Comparison of ENCODE assay signal across 27 cellular contexts in the genomic region with DNA sequence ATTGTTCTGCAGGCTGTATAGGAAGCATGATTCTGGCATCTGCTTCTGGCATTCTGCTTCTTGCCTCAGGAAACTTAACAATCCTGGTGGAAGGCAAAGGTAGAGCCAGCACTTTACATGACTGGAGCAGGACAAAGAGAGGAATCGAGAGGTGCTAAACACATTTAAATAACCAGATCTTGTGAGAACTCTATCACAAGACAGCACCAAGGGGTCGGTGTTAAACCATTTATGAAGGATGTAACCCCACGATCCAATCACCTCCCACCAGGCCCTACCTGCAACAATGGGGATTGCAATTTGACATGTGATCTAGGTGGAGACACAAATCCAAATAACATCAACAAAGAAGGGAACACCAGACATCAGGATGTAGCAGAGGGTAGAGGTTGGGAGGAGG.
"Had no signal": no experiment of that assay in that cellular context is flagged by ENCODE, and none has a peak within 500 bp of the region (broad histone marks: within the 10 kb centered on the region; RNA-seq: fewer than 3 reads in every experiment).

No MANE protein-coding gene starts in this region.

- H3K27ac ChIP-seq: ascending aorta, coronary artery, dorsolateral prefrontal cortex, esophagus muscularis mucosa, foreskin keratinocyte, gastroesophageal sphincter, heart right ventricle had no signal

- DNase-seq: activated CD4-positive, alpha-beta memory T cell treated with anti-CD3 and anti-CD28 coated beads, Interleukin-2, amount 10 ng/mL, durations not matched to agents 7 days and 5 days; activated CD4-positive, alpha-beta T cell treated with anti-CD3 and anti-CD28 coated beads for 1 hour; activated CD4-positive, alpha-beta T cell treated with anti-CD3 and anti-CD28 coated beads for 4 hours; activated CD4-positive, alpha-beta T cell treated with anti-CD3 and anti-CD28 coated beads, Interleukin-2, amount 10 ng/mL, durations not matched to agents 7 days and 5 days; activated CD4-positive, alpha-beta T cell treated with anti-CD3 and anti-CD28 coated beads, Interleukin-2, amount 50 U/mL, for 4 hours; activated CD8-positive, alpha-beta memory T cell treated with anti-CD3 and anti-CD28 coated beads, Interleukin-2, amount 50 U/mL, for 48 hours; activated gamma-delta T cell; activated naive CD4-positive, alpha-beta T cell; activated naive CD4-positive, alpha-beta T cell treated with anti-CD3 and anti-CD28 coated beads, Interleukin-2, amount 10 ng/mL, durations not matched to agents 7 days and 5 days; activated naive CD8-positive, alpha-beta T cell treated with anti-CD3 and anti-CD28 coated beads, Interleukin-2, amount 10 ng/mL, durations not matched to agents 7 days and 5 days; activated T-cell treated with anti-CD3 and anti-CD28 coated beads for 4 hours; activated T-cell treated with anti-CD3 and anti-CD28 coated beads, Interleukin-2, amount 50 U/mL, for 24 hours; activated T-cell treated with anti-CD3 and anti-CD28 coated beads, Interleukin-2, amount 50 U/mL, for 72 hours; dorsolateral prefrontal cortex; effector memory CD4-positive, alpha-beta T cell; erythroblast; foreskin keratinocyte; heart right ventricle; T-helper 2 cell had no signal

- H3K4me3 ChIP-seq: ascending aorta, coronary artery, dorsolateral prefrontal cortex, esophagus muscularis mucosa, gastroesophageal sphincter, heart right ventricle had no signal

- H3K9me3 ChIP-seq: ascending aorta, esophagus muscularis mucosa, gastroesophageal sphincter had no signal

- H3K27me3 Mint-ChIP-seq: activated CD4-positive, alpha-beta memory T cell treated with anti-CD3 and anti-CD28 coated beads, Interleukin-2, amount 10 ng/mL, durations not matched to agents 7 days and 5 days; activated CD4-positive, alpha-beta T cell treated with anti-CD3 and anti-CD28 coated beads, Interleukin-2, amount 10 ng/mL, durations not matched to agents 7 days and 5 days; activated naive CD4-positive, alpha-beta T cell treated with anti-CD3 and anti-CD28 coated beads, Interleukin-2, amount 10 ng/mL, durations not matched to agents 7 days and 5 days; activated naive CD8-positive, alpha-beta T cell treated with anti-CD3 and anti-CD28 coated beads, Interleukin-2, amount 10 ng/mL, durations not matched to agents 7 days and 5 days; activated T-cell treated with anti-CD3 and anti-CD28 coated beads, Interleukin-2, amount 50 U/mL, for 24 hours; brain; central memory CD8-positive, alpha-beta T cell; dendritic cell treated with granulocyte-macrophage colony-stimulating factor and Interleukin-4, amounts not matched to agents 40 ng/mL and 50 ng/mL, for 4 days had no signal

- H3K36me3 ChIP-seq: ascending aorta, esophagus muscularis mucosa, gastroesophageal sphincter, heart right ventricle had no signal

- H3K36me3 Mint-ChIP-seq: activated naive CD4-positive, alpha-beta T cell treated with anti-CD3 and anti-CD28 coated beads, Interleukin-2, amount 10 ng/mL, durations not matched to agents 7 days and 5 days; activated naive CD4-positive, alpha-beta T cell treated with anti-CD3 and anti-CD28 coated beads, Interleukin-2, amount 50 U/mL, for 72 hours; activated naive CD8-positive, alpha-beta T cell treated with anti-CD3 and anti-CD28 coated beads, Interleukin-2, amount 10 ng/mL, durations not matched to agents 7 days and 5 days; brain had no signal

- H3K27ac Mint-ChIP-seq: activated CD4-positive, alpha-beta memory T cell treated with anti-CD3 and anti-CD28 coated beads, Interleukin-2, amount 10 ng/mL, durations not matched to agents 7 days and 5 days; activated CD4-positive, alpha-beta T cell treated with anti-CD3 and anti-CD28 coated beads, Interleukin-2, amount 10 ng/mL, durations not matched to agents 7 days and 5 days; activated naive CD4-positive, alpha-beta T cell treated with anti-CD3 and anti-CD28 coated beads, Interleukin-2, amount 10 ng/mL, durations not matched to agents 7 days and 5 days; activated naive CD4-positive, alpha-beta T cell treated with anti-CD3 and anti-CD28 coated beads, Interleukin-2, amount 50 U/mL, for 72 hours; activated naive CD8-positive, alpha-beta T cell treated with anti-CD3 and anti-CD28 coated beads, Interleukin-2, amount 10 ng/mL, durations not matched to agents 7 days and 5 days; activated T-cell treated with anti-CD3 and anti-CD28 coated beads, Interleukin-2, amount 50 U/mL, for 24 hours; activated T-cell treated with anti-CD3 and anti-CD28 coated beads, Interleukin-2, amount 50 U/mL, for 72 hours; brain; dendritic cell treated with granulocyte-macrophage colony-stimulating factor and Interleukin-4, amounts not matched to agents 40 ng/mL and 50 ng/mL, for 4 days had no signal

- H3K4me1 Mint-ChIP-seq: activated CD4-positive, alpha-beta memory T cell treated with anti-CD3 and anti-CD28 coated beads, Interleukin-2, amount 10 ng/mL, durations not matched to agents 7 days and 5 days; activated CD4-positive, alpha-beta T cell treated with anti-CD3 and anti-CD28 coated beads, Interleukin-2, amount 10 ng/mL, durations not matched to agents 7 days and 5 days; activated naive CD4-positive, alpha-beta T cell treated with anti-CD3 and anti-CD28 coated beads, Interleukin-2, amount 10 ng/mL, durations not matched to agents 7 days and 5 days; activated naive CD8-positive, alpha-beta T cell treated with anti-CD3 and anti-CD28 coated beads, Interleukin-2, amount 10 ng/mL, durations not matched to agents 7 days and 5 days; brain; central memory CD8-positive, alpha-beta T cell had no signal

- H3K4me3 Mint-ChIP-seq: activated CD4-positive, alpha-beta memory T cell treated with anti-CD3 and anti-CD28 coated beads, Interleukin-2, amount 10 ng/mL, durations not matched to agents 7 days and 5 days; activated CD4-positive, alpha-beta T cell treated with anti-CD3 and anti-CD28 coated beads, Interleukin-2, amount 10 ng/mL, durations not matched to agents 7 days and 5 days; activated naive CD4-positive, alpha-beta T cell treated with anti-CD3 and anti-CD28 coated beads, Interleukin-2, amount 10 ng/mL, durations not matched to agents 7 days and 5 days; activated naive CD8-positive, alpha-beta T cell treated with anti-CD3 and anti-CD28 coated beads, Interleukin-2, amount 10 ng/mL, durations not matched to agents 7 days and 5 days; activated T-cell treated with anti-CD3 and anti-CD28 coated beads, Interleukin-2, amount 50 U/mL, for 24 hours; activated T-cell treated with anti-CD3 and anti-CD28 coated beads, Interleukin-2, amount 50 U/mL, for 72 hours; brain; central memory CD8-positive, alpha-beta T cell; dendritic cell treated with granulocyte-macrophage colony-stimulating factor and Interleukin-4, amounts not matched to agents 40 ng/mL and 50 ng/mL, for 4 days had no signal

- H3K4me1 ChIP-seq: ascending aorta, esophagus muscularis mucosa, foreskin keratinocyte, gastroesophageal sphincter, heart right ventricle had no signal

- H3K9me3 Mint-ChIP-seq: activated CD4-positive, alpha-beta T cell treated with anti-CD3 and anti-CD28 coated beads, Interleukin-2, amount 10 ng/mL, durations not matched to agents 7 days and 5 days; brain; dendritic cell treated with granulocyte-macrophage colony-stimulating factor and Interleukin-4, amounts not matched to agents 40 ng/mL and 50 ng/mL, for 4 days had no signal

- H3K27me3 ChIP-seq: ascending aorta, dorsolateral prefrontal cortex, esophagus muscularis mucosa, foreskin keratinocyte, gastroesophageal sphincter, heart right ventricle had no signal
